ENCODE assay signal across 17 cellular contexts in the genomic region with DNA sequence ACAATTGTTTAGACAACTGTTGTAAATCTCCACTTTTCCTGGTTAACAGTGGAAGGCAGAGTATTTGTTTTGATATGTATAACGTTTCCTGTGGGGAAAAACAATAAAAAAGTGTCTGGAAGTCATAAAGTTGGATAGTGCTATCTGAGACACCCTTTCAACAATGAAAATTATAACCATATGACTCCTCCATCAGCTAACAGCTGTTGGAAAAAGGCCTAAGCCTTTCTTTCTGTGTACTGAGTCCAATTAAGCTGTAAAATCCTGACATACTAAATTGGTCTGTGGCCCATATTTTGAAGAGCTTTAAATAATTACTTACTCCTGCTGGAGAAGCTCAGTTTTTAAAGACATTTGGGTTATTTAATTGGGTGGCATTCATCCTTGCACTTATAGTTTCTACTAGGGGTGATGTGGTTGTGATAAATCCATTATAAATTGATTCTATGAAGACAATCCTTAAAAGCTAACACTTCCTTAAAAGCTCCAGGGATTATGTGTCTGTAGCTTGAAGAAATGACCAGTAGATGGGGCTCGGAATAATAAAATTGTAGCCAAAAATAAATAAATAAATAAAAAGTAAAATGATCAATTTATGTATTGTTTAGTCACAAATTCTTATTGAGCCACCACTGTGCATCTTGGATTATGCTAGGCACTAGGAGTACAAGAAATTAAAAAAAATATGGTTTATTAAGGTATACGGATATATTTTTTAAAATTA.
DNase-seq lines count a peak whose midpoint lies in the region; ATAC-seq, FAIRE-seq and TF ChIP-seq lines count a peak whose summit lies in the region.
"Had no signal": no experiment of that assay in that cellular context is flagged by ENCODE, and none has a peak within 500 bp of the region (broad histone marks: within the 10 kb centered on the region; RNA-seq: fewer than 3 reads in every experiment).

No MANE protein-coding gene starts in this region.

- H3K27ac ChIP-seq in C4-2B: no peak overlapping the region
- H3K27ac ChIP-seq: brain microvascular endothelial cell, gastrocnemius medialis, skin epidermis had no signal

- peak in 2 of 3 experiments; percentile 48 to 89 for DNase-seq in NCI-H1417 (lab: John Stamatoyannopoulos, UW)
- DNase-seq in NCI-H748 treated with DMSO at 0.1 percent for 48 hours (lab: John Stamatoyannopoulos, UW): peak; percentile 80
- DNase-seq in medulla oblongata (ENCODE audit: extremely low spot score): no peak
- DNase-seq in left lobe of liver (ENCODE audit: low spot score): no peak
- no peak for DNase-seq in LoVo (ENCODE audit: low spot score)
- DNase-seq: activated CD8-positive, alpha-beta memory T cell treated with anti-CD3 and anti-CD28 coated beads, Interleukin-2, amount 10 ng/mL, durations not matched to agents 7 days and 5 days; activated naive CD4-positive, alpha-beta T cell treated with anti-CD3 and anti-CD28 coated beads for 36 hours; brain microvascular endothelial cell; effector CD4-positive, alpha-beta T cell; gastrocnemius medialis; NCI-H187 had no signal

- peak; percentile 98 for FAIRE-seq in endometrium (lab: Jason Lieb, UNC)
- FAIRE-seq: GM18507 had no signal

- TF ChIP-seq CTCF in C4-2B (conservative IDR thresholded peaks at IDR 0.05): peak; percentile 50

- ATAC-seq in GM19328 (IDR thresholded peaks at IDR 0.05; ENCODE audit: unreplicated experiment) (no peak), left lobe of liver (no peak)
- ATAC-seq: activated CD8-positive, alpha-beta memory T cell treated with anti-CD3 and anti-CD28 coated beads, Interleukin-2, amount 10 ng/mL, durations not matched to agents 7 days and 5 days; gastrocnemius medialis; WTC11 had no signal

Comparison
In these comparisons a context has a peak if more than half of its experiments do, and no peak if none do; other contexts are left out.
1. DNase-seq: peak in NCI-H1417 (2 of 3) and NCI-H748 treated with DMSO at 0.1 percent for 48 hours (single experiment); none in medulla oblongata (single experiment), left lobe of liver (single experiment) and LoVo (single experiment).